2 cellular contexts compared by ENCODE assay signal in genomic region chr12:117684471-117684870, GRCh38.
TF ChIP-seq lines count a peak whose summit lies in the region.

No MANE protein-coding gene starts in this region.

TF ChIP-seq in SK-N-SH, 30 proteins besides CTCF, POLR2A, EP300 and RAD21 (continued from another document):
- TF ChIP-seq ZBTB33 (IDR thresholded peaks at IDR 0.05; ENCODE audit: borderline replicate concordance, low read depth) (no peak), MXI1 (IDR thresholded peaks at IDR 0.05; ENCODE audit: low read depth, low read length) (no peak), NRF1 (IDR thresholded peaks at IDR 0.05; ENCODE audit: low read depth, low read length) (no peak), JUND (IDR thresholded peaks at IDR 0.05) (no peak), RFX5 (IDR thresholded peaks at IDR 0.05; ENCODE audit: low read length) (no peak), SIN3A (IDR thresholded peaks at IDR 0.05; ENCODE audit: borderline replicate concordance, low read depth, low read length) (no peak), TAF1 (IDR thresholded peaks at IDR 0.05; ENCODE audit: borderline replicate concordance, low read depth, low read length) (no peak), EZH2phosphoT487 (IDR thresholded peaks at IDR 0.05; ENCODE audit: borderline replicate concordance, low read depth) (no peak), FOSL2 (IDR thresholded peaks at IDR 0.05; ENCODE audit: borderline replicate concordance, low read depth) (no peak), TCF12 (IDR thresholded peaks at IDR 0.05) (no peak), MEF2A (IDR thresholded peaks at IDR 0.05; ENCODE audit: borderline replicate concordance, low read depth) (no peak), RXRA (IDR thresholded peaks at IDR 0.05; ENCODE audit: borderline replicate concordance, low read depth) (no peak), NFIC (IDR thresholded peaks at IDR 0.05; ENCODE audit: borderline replicate concordance) (no peak)
- TF ChIP-seq, protein P1, sequence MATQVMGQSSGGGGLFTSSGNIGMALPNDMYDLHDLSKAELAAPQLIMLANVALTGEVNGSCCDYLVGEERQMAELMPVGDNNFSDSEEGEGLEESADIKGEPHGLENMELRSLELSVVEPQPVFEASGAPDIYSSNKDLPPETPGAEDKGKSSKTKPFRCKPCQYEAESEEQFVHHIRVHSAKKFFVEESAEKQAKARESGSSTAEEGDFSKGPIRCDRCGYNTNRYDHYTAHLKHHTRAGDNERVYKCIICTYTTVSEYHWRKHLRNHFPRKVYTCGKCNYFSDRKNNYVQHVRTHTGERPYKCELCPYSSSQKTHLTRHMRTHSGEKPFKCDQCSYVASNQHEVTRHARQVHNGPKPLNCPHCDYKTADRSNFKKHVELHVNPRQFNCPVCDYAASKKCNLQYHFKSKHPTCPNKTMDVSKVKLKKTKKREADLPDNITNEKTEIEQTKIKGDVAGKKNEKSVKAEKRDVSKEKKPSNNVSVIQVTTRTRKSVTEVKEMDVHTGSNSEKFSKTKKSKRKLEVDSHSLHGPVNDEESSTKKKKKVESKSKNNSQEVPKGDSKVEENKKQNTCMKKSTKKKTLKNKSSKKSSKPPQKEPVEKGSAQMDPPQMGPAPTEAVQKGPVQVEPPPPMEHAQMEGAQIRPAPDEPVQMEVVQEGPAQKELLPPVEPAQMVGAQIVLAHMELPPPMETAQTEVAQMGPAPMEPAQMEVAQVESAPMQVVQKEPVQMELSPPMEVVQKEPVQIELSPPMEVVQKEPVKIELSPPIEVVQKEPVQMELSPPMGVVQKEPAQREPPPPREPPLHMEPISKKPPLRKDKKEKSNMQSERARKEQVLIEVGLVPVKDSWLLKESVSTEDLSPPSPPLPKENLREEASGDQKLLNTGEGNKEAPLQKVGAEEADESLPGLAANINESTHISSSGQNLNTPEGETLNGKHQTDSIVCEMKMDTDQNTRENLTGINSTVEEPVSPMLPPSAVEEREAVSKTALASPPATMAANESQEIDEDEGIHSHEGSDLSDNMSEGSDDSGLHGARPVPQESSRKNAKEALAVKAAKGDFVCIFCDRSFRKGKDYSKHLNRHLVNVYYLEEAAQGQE (IDR thresholded peaks at IDR 0.05; ENCODE audit: low read depth, low read length): no peak
- TF ChIP-seq, protein P2, sequence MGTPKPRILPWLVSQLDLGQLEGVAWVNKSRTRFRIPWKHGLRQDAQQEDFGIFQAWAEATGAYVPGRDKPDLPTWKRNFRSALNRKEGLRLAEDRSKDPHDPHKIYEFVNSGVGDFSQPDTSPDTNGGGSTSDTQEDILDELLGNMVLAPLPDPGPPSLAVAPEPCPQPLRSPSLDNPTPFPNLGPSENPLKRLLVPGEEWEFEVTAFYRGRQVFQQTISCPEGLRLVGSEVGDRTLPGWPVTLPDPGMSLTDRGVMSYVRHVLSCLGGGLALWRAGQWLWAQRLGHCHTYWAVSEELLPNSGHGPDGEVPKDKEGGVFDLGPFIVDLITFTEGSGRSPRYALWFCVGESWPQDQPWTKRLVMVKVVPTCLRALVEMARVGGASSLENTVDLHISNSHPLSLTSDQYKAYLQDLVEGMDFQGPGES (IDR thresholded peaks at IDR 0.05; ENCODE audit: low read depth, low read length): no peak
- TF ChIP-seq, protein P3, sequence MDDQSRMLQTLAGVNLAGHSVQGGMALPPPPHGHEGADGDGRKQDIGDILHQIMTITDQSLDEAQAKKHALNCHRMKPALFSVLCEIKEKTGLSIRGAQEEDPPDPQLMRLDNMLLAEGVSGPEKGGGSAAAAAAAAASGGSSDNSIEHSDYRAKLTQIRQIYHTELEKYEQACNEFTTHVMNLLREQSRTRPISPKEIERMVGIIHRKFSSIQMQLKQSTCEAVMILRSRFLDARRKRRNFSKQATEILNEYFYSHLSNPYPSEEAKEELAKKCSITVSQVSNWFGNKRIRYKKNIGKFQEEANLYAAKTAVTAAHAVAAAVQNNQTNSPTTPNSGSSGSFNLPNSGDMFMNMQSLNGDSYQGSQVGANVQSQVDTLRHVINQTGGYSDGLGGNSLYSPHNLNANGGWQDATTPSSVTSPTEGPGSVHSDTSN (IDR thresholded peaks at IDR 0.05): no peak
- TF ChIP-seq, protein P4, sequence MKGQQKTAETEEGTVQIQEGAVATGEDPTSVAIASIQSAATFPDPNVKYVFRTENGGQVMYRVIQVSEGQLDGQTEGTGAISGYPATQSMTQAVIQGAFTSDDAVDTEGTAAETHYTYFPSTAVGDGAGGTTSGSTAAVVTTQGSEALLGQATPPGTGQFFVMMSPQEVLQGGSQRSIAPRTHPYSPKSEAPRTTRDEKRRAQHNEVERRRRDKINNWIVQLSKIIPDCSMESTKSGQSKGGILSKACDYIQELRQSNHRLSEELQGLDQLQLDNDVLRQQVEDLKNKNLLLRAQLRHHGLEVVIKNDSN (IDR thresholded peaks at IDR 0.05; ENCODE audit: borderline replicate concordance, low read depth): no peak
TF ChIP-seq in SK-N-SH: peak in this region for 0.

TF ChIP-seq in SK-N-SH treated with all-trans-retinoic acid at 6 μM for 48 hours, 23 proteins besides CTCF, POLR2A, EP300 and RAD21 (continued from another document):
- TF ChIP-seq CSRNP3 (CRISPR knock-in tag; IDR thresholded peaks at IDR 0.05) (no peak), ZNF8 (CRISPR knock-in tag; IDR thresholded peaks at IDR 0.05) (no peak)
